Comparison of ENCODE assay signal across 19 cellular contexts in the genomic region with DNA sequence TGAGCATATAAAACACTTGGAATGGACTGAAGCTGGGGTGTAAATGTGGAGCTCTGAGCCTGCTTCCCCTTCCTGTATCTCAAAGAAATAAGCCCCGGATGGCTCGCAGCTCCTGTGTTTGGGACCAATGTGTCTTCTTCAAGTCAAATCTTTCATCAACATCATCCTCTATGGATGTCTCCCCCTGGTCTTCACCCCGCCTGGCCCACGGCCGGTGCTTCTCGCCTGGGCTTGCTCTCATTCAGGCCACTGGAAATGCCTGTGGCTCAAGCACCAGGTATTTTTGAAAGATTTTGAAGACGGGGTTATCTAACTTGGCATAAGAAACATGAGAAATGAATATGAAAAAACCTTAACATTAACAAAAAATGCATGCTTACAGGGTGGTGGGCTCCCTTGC.
DNase-seq lines count a peak whose midpoint lies in the region; ATAC-seq and TF ChIP-seq lines count a peak whose summit lies in the region.
"Had no signal": no experiment of that assay in that cellular context is flagged by ENCODE, and none has a peak within 500 bp of the region (broad histone marks: within the 10 kb centered on the region; RNA-seq: fewer than 3 reads in every experiment).

No MANE protein-coding gene starts in this region.

- H3K4me1 Mint-ChIP-seq in WTC11 (peaks cover 44% of the 10 kb centered on the region), endothelial cell (ENCODE audit: unreplicated experiment) (peaks cover 4% of the 10 kb centered on the region)
- H3K4me1 Mint-ChIP-seq: B cell; CD8-positive, alpha-beta memory T cell had no signal

- H3K4me3 ChIP-seq in tibial nerve: no peak overlapping the region
- H3K4me3 ChIP-seq: BLaER1, GM12878 had no signal

- peak; percentile 16 for DNase-seq in activated effector memory CD4-positive, alpha-beta T cell treated with anti-CD3 and anti-CD28 coated beads, Interleukin-2, amount 50 U/mL, for 16 hours
- no peak for DNase-seq in activated effector memory CD4-positive, alpha-beta T cell treated with Interleukin-2 at 50 U/mL for 16 hours
- no peak for DNase-seq in WTC11 (ENCODE audit: low spot score)
- peak; percentile 60 for DNase-seq in mesenteric fat pad (ENCODE audit: low spot score)
- DNase-seq in endothelial cell (ENCODE audit: low spot score): no peak
- no peak for DNase-seq in tibial nerve (ENCODE audit: low spot score in 2 of 2)
- DNase-seq: CD4-positive, alpha-beta T cell; DMS 273 treated with DMSO at 0.1 percent for 48 hours; DMS79; EL; GDM1; GOT3; HCEC 1CT had no signal

- POLR2A ChIA-PET in WTC11 (lab: Charles Lee): no interaction called here

- TF ChIP-seq POLR2A in tibial nerve (IDR thresholded peaks at IDR 0.05): no peak

- no peak for TF ChIP-seq CTCF in WTC11 (IDR thresholded peaks at IDR 0.05)
- TF ChIP-seq CTCF in endothelial cell (IDR thresholded peaks at IDR 0.05; ENCODE audit: unreplicated experiment): no peak
- TF ChIP-seq CTCF in tibial nerve (IDR thresholded peaks at IDR 0.05): no peak

- ATAC-seq in WTC11: no peak
- ATAC-seq: GM12878 had no signal

- H3K27ac ChIP-seq in tibial nerve: no peak overlapping the region
- H3K27ac ChIP-seq: 22Rv1, BLaER1, C4-2B had no signal

- no peaks in the 10 kb centered on the region for H3K36me3 ChIP-seq in tibial nerve
- H3K36me3 ChIP-seq: BLaER1 had no signal

- no peaks in the 10 kb centered on the region for H3K9me3 Mint-ChIP-seq in WTC11
- no peaks in the 10 kb centered on the region for H3K9me3 Mint-ChIP-seq in endothelial cell (ENCODE audit: unreplicated experiment)
- H3K9me3 Mint-ChIP-seq: CD4-positive, alpha-beta T cell; CD8-positive, alpha-beta memory T cell had no signal

- H3K27me3 ChIP-seq in tibial nerve: peaks cover 0 to 10% of the 10 kb centered on the region in 2 donors
- H3K27me3 ChIP-seq: BLaER1 had no signal

- 83 to 89% methylated on average over 7 of the region's 7 CpGs for WGBS in tibial nerve, 2 donors

- H3K9me3 ChIP-seq in tibial nerve: no peaks in the 10 kb centered on the region
- H3K9me3 ChIP-seq: BLaER1 had no signal

- CTCF ChIA-PET in WTC11 (lab: Charles Lee): interaction anchor here (2.2 kb wide), 1 partner anchor 11 kb away, joined by 12 read pairs; no protein-coding TSS in a partner anchor

- H3K27me3 Mint-ChIP-seq in WTC11 (ENCODE audit: low read depth) (peaks cover 3% of the 10 kb centered on the region; the same call in 1 of the 2 replicates), endothelial cell (ENCODE audit: unreplicated experiment) (peaks cover 5% of the 10 kb centered on the region)

- peak overlapping the region; percentile 45; the same call in 1 of the 2 replicates for H3K27ac Mint-ChIP-seq in WTC11
- H3K27ac Mint-ChIP-seq in endothelial cell (ENCODE audit: unreplicated experiment): no peak overlapping the region
- H3K27ac Mint-ChIP-seq: B cell; CD4-positive, alpha-beta T cell; CD8-positive, alpha-beta memory T cell had no signal

- H3K4me3 Mint-ChIP-seq in WTC11 (no peak overlapping the region), endothelial cell (ENCODE audit: unreplicated experiment) (no peak overlapping the region)
- H3K4me3 Mint-ChIP-seq: B cell; CD4-positive, alpha-beta T cell; CD8-positive, alpha-beta memory T cell had no signal

- no peaks in the 10 kb centered on the region for H3K36me3 Mint-ChIP-seq in WTC11
- no peaks in the 10 kb centered on the region for H3K36me3 Mint-ChIP-seq in endothelial cell (ENCODE audit: low read depth, unreplicated experiment)
- H3K36me3 Mint-ChIP-seq: CD8-positive, alpha-beta memory T cell had no signal

- H3K4me1 ChIP-seq in tibial nerve: no peaks in the 10 kb centered on the region

- no peak for TF ChIP-seq EP300 in tibial nerve (IDR thresholded peaks at IDR 0.05)

TF ChIP-seq in WTC11, 78 proteins besides CTCF, POLR2A, EP300 and RAD21 (continues in another document):
- TF ChIP-seq ATF1 (CRISPR knock-in tag; IDR thresholded peaks at IDR 0.05) (no peak), SP1 (CRISPR knock-in tag; conservative IDR thresholded peaks at IDR 0.05) (no peak), JUN (CRISPR knock-in tag; IDR thresholded peaks at IDR 0.05) (no peak), CREB1 (CRISPR knock-in tag; IDR thresholded peaks at IDR 0.05) (no peak), ZNF263 (CRISPR knock-in tag; IDR thresholded peaks at IDR 0.05; ENCODE audit: low read depth) (no peak), ZNF671 (CRISPR knock-in tag; IDR thresholded peaks at IDR 0.05) (no peak)
- TF ChIP-seq, protein P1, sequence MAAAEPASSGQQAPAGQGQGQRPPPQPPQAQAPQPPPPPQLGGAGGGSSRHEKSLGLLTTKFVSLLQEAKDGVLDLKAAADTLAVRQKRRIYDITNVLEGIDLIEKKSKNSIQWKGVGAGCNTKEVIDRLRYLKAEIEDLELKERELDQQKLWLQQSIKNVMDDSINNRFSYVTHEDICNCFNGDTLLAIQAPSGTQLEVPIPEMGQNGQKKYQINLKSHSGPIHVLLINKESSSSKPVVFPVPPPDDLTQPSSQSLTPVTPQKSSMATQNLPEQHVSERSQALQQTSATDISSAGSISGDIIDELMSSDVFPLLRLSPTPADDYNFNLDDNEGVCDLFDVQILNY (CRISPR knock-in tag; IDR thresholded peaks at IDR 0.05): no peak
- TF ChIP-seq, protein P2, sequence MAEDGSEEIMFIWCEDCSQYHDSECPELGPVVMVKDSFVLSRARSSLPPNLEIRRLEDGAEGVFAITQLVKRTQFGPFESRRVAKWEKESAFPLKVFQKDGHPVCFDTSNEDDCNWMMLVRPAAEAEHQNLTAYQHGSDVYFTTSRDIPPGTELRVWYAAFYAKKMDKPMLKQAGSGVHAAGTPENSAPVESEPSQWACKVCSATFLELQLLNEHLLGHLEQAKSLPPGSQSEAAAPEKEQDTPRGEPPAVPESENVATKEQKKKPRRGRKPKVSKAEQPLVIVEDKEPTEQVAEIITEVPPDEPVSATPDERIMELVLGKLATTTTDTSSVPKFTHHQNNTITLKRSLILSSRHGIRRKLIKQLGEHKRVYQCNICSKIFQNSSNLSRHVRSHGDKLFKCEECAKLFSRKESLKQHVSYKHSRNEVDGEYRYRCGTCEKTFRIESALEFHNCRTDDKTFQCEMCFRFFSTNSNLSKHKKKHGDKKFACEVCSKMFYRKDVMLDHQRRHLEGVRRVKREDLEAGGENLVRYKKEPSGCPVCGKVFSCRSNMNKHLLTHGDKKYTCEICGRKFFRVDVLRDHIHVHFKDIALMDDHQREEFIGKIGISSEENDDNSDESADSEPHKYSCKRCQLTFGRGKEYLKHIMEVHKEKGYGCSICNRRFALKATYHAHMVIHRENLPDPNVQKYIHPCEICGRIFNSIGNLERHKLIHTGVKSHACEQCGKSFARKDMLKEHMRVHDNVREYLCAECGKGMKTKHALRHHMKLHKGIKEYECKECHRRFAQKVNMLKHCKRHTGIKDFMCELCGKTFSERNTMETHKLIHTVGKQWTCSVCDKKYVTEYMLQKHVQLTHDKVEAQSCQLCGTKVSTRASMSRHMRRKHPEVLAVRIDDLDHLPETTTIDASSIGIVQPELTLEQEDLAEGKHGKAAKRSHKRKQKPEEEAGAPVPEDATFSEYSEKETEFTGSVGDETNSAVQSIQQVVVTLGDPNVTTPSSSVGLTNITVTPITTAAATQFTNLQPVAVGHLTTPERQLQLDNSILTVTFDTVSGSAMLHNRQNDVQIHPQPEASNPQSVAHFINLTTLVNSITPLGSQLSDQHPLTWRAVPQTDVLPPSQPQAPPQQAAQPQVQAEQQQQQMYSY (CRISPR knock-in tag; IDR thresholded peaks at IDR 0.05): no peak
- TF ChIP-seq, protein P3, sequence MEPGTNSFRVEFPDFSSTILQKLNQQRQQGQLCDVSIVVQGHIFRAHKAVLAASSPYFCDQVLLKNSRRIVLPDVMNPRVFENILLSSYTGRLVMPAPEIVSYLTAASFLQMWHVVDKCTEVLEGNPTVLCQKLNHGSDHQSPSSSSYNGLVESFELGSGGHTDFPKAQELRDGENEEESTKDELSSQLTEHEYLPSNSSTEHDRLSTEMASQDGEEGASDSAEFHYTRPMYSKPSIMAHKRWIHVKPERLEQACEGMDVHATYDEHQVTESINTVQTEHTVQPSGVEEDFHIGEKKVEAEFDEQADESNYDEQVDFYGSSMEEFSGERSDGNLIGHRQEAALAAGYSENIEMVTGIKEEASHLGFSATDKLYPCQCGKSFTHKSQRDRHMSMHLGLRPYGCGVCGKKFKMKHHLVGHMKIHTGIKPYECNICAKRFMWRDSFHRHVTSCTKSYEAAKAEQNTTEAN (CRISPR knock-in tag; IDR thresholded peaks at IDR 0.05): no peak
- TF ChIP-seq, protein P4, sequence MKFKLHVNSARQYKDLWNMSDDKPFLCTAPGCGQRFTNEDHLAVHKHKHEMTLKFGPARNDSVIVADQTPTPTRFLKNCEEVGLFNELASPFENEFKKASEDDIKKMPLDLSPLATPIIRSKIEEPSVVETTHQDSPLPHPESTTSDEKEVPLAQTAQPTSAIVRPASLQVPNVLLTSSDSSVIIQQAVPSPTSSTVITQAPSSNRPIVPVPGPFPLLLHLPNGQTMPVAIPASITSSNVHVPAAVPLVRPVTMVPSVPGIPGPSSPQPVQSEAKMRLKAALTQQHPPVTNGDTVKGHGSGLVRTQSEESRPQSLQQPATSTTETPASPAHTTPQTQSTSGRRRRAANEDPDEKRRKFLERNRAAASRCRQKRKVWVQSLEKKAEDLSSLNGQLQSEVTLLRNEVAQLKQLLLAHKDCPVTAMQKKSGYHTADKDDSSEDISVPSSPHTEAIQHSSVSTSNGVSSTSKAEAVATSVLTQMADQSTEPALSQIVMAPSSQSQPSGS (CRISPR knock-in tag; IDR thresholded peaks at IDR 0.05; ENCODE audit: borderline replicate concordance, low read depth): no peak

Comparison
In these comparisons a context has a peak if more than half of its experiments do, and no peak if none do; other contexts are left out.
1. DNase-seq: peak in activated effector memory CD4-positive, alpha-beta T cell treated with anti-CD3 and anti-CD28 coated beads, Interleukin-2, amount 50 U/mL, for 16 hours (single experiment) and mesenteric fat pad (single experiment); none in activated effector memory CD4-positive, alpha-beta T cell treated with Interleukin-2 at 50 U/mL for 16 hours (single experiment), WTC11 (single experiment), endothelial cell (single experiment) and tibial nerve (0 of 2).